In the genomic region with DNA sequence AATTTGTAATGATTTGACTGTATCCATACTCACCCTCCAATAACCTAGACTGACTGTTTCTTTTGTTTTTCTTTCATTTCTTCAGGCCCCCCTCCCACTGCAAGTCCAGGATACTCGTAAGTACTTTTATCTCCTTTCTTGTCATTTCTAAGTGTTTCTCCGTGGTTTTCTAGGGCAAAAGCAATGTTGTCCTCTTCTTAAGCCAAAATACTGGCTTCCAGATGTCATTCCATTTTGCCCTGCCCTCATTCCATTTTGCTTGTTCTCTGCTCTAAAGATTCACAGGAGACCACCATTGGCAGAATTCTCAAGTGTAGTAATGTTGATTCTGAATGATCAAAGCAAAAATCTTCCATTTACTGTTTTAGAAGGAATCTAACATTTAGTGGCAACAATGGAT, we compare ENCODE assay signal across 29 cellular contexts.
"Had no signal": no experiment of that assay in that cellular context is flagged by ENCODE, and none has a peak within 500 bp of the region (broad histone marks: within the 10 kb centered on the region; RNA-seq: fewer than 3 reads in every experiment).

No MANE protein-coding gene starts in this region.

- H3K36me3 ChIP-seq: esophagus muscularis mucosa, left ventricle myocardium inferior, ovary, right lobe of liver, suprapubic skin, tibial artery, upper lobe of right lung had no signal

- H3K4me1 ChIP-seq: right lobe of liver, upper lobe of right lung had no signal

- H3K27me3 ChIP-seq: esophagus muscularis mucosa, hepatocyte, ovary, right lobe of liver, stomach, suprapubic skin, tibial artery, upper lobe of right lung had no signal

- H3K4me3 Mint-ChIP-seq: activated T-helper 17 cell treated with anti-CD3 and anti-CD28 coated beads, Interleukin-2, amount 50 U/mL, for 72 hours; mesothelial cell of epicardium; naive thymus-derived CD4-positive, alpha-beta T cell; stimulated activated memory B cell treated with anti-CD40 and anti-IgM and Interleukin-4, amounts not matched to agents 10 μg/mL and 1 μg/mL and 100 μg/mL, for 72 hours had no signal

- H3K27ac ChIP-seq: esophagus muscularis mucosa, hepatocyte, left ventricle myocardium inferior, ovary, right lobe of liver, stomach, suprapubic skin, tibial artery, upper lobe of right lung had no signal

- H3K4me1 Mint-ChIP-seq: activated T-helper 17 cell treated with anti-CD3 and anti-CD28 coated beads, Interleukin-2, amount 50 U/mL, for 72 hours; naive thymus-derived CD4-positive, alpha-beta T cell; stimulated activated memory B cell treated with anti-CD40 and anti-IgM and Interleukin-4, amounts not matched to agents 10 μg/mL and 1 μg/mL and 100 μg/mL, for 72 hours had no signal

- H3K9me3 Mint-ChIP-seq: activated T-helper 17 cell treated with anti-CD3 and anti-CD28 coated beads, Interleukin-2, amount 50 U/mL, for 72 hours; mesothelial cell of epicardium; naive thymus-derived CD4-positive, alpha-beta T cell; stimulated activated memory B cell treated with anti-CD40 and anti-IgM and Interleukin-4, amounts not matched to agents 10 μg/mL and 1 μg/mL and 100 μg/mL, for 72 hours had no signal

- DNase-seq: activated CD4-positive, alpha-beta T cell treated with anti-CD3 and anti-CD28 coated beads for 48 hours; activated CD4-positive, alpha-beta T cell treated with anti-CD3 and anti-CD28 coated beads, Interleukin-2, amount 50 U/mL, for 48 hours; activated CD8-positive, alpha-beta memory T cell treated with anti-CD3 and anti-CD28 coated beads, Interleukin-2, amount 50 U/mL, for 4 hours; activated gamma-delta T cell treated with Interleukin-2 at 50 U/mL for 16 hours; activated naive CD4-positive, alpha-beta T cell treated with anti-CD3 and anti-CD28 coated beads, Interleukin-2, amount 50 U/mL, for 16 hours; activated T-cell treated with anti-CD3 and anti-CD28 coated beads, Interleukin-2, amount 50 U/mL, for 1 hour; cerebellar nuclear complex; cortex of kidney; glutamatergic neuron; islet precursor cell; left ventricle myocardium inferior; naive thymus-derived CD4-positive, alpha-beta T cell; ovary; right lobe of liver; small intestine; stimulated activated CD4-positive, alpha-beta T cell treated with anti-CD3 and anti-CD28 coated beads, Interleukin-4, amount 100 ng/mL, for 4 hours; stimulated activated CD8-positive, alpha-beta memory T cell treated with anti-CD3 and anti-CD28 coated beads, Interleukin-4, amount 100 ng/mL, for 48 hours; stomach; tibial artery; upper lobe of right lung had no signal

- H3K27ac Mint-ChIP-seq: activated T-helper 17 cell treated with anti-CD3 and anti-CD28 coated beads, Interleukin-2, amount 50 U/mL, for 72 hours; mesothelial cell of epicardium; naive thymus-derived CD4-positive, alpha-beta T cell; progenitor cell of endocrine pancreas; stimulated activated memory B cell treated with anti-CD40 and anti-IgM and Interleukin-4, amounts not matched to agents 10 μg/mL and 1 μg/mL and 100 μg/mL, for 72 hours had no signal

- H3K9me3 ChIP-seq: esophagus muscularis mucosa, left ventricle myocardium inferior, ovary, right lobe of liver, stomach, suprapubic skin, tibial artery, upper lobe of right lung had no signal

- H3K36me3 Mint-ChIP-seq: naive thymus-derived CD4-positive, alpha-beta T cell; stimulated activated memory B cell treated with anti-CD40 and anti-IgM and Interleukin-4, amounts not matched to agents 10 μg/mL and 1 μg/mL and 100 μg/mL, for 72 hours had no signal

- H3K4me3 ChIP-seq: esophagus muscularis mucosa, hepatocyte, left ventricle myocardium inferior, lung, ovary, right lobe of liver, stomach, suprapubic skin, tibial artery, upper lobe of right lung had no signal

- H3K27me3 Mint-ChIP-seq: progenitor cell of endocrine pancreas; stimulated activated memory B cell treated with anti-CD40 and anti-IgM and Interleukin-4, amounts not matched to agents 10 μg/mL and 1 μg/mL and 100 μg/mL, for 72 hours had no signal

- ATAC-seq: activated CD4-positive, CD25-positive, alpha-beta regulatory T cell treated with anti-CD3 and anti-CD28 coated beads, Interleukin-2, amount 50 U/mL, for 24 hours; activated T-helper 17 cell treated with anti-CD3 and anti-CD28 coated beads, Interleukin-2, amount 50 U/mL, for 72 hours; naive thymus-derived CD4-positive, alpha-beta T cell; right lobe of liver; stimulated activated memory B cell treated with anti-CD40 and anti-IgM and Interleukin-4, amounts not matched to agents 10 μg/mL and 1 μg/mL and 100 μg/mL, for 72 hours; upper lobe of right lung had no signal
